In genomic region chr10:7818295-7819125, GRCh38 we compare ENCODE assay signal across 8 cellular contexts. TPM values are rescaled to one million over a fixed set of nuclear protein-coding genes. Genes with fewer than 3 reads are reported as not detected.
A peak's percentile ranks its signal among the peaks of the same experiment; 100 is the strongest.
DNase-seq lines count a peak whose midpoint lies in the region; ATAC-seq and TF ChIP-seq lines count a peak whose summit lies in the region.

Gene TAF3, plus strand, starts transcription at chr10:7818505. Its CDS starts 205 bp downstream, at chr10:7818710.

- intact Hi-C loops in Right ventricle myocardium superior (cut with DNase I): no loop called here
- intact Hi-C loops in ovary (cut with DNase I): loop anchor here in 1 of 4 donors (10.0 kb wide), 1 partner anchor 294 kb away; no protein-coding TSS in a partner anchor
- intact Hi-C loops in thyroid gland (cut with DNase I): no loop called here

- peak within 1 kb of the TSS; percentile 80 for H3K9ac ChIP-seq in SU-DHL-6 (ENCODE audit: low read length)

- peak; percentile 68 for TF ChIP-seq POLR2A in NB4 (IDR thresholded peaks at IDR 0.05; ENCODE audit: extremely low read depth, insufficient read length)
- no peak for TF ChIP-seq POLR2A in ovary (IDR thresholded peaks at IDR 0.05)
- TF ChIP-seq POLR2A in thyroid gland (IDR thresholded peaks at IDR 0.05): peak in 1 of 2 donors; percentile 77

- H3K27ac ChIP-seq in SU-DHL-6 (ENCODE audit: low read depth, low read length) (no peak within 1 kb of the TSS), ovary (peak within 1 kb of the TSS; percentile 39 to 53), thyroid gland (peak within 1 kb of the TSS in 2 of 3 donors; percentile 43 to 51)

- TF ChIP-seq CTCF in GM12875 (IDR thresholded peaks at IDR 0.05; ENCODE audit: borderline replicate concordance, insufficient read depth, low read depth, low read length) (no peak), NB4 (IDR thresholded peaks at IDR 0.05; ENCODE audit: low read depth, low read length) (no peak), SU-DHL-6 (IDR thresholded peaks at IDR 0.05; ENCODE audit: insufficient read depth, low read length, poor library complexity, severe bottlenecking) (no peak), ovary (IDR thresholded peaks at IDR 0.05) (no peak), thyroid gland (IDR thresholded peaks at IDR 0.05) (no peak)

- H3K4me2 ChIP-seq in SU-DHL-6 (ENCODE audit: low read depth, low read length, poor library complexity, severe bottlenecking): peak within 1 kb of the TSS; percentile 93

- H3K27me3 ChIP-seq in SU-DHL-6 (ENCODE audit: low read length) (no peaks in the 10 kb centered on the region), ovary (no peaks in the 10 kb centered on the region), thyroid gland (no peaks in the 10 kb centered on the region)

- H3K4me3 Mint-ChIP-seq in activated naive CD8-positive, alpha-beta T cell treated with anti-CD3 and anti-CD28 coated beads for 36 hours: peak within 1 kb of the TSS; percentile 97

- H3K27me3 Mint-ChIP-seq in activated naive CD8-positive, alpha-beta T cell treated with anti-CD3 and anti-CD28 coated beads for 36 hours: no peaks in the 10 kb centered on the region

- no peaks in the 10 kb centered on the region for H3K9me3 ChIP-seq in SU-DHL-6 (ENCODE audit: insufficient read depth, low read length)
- no peaks in the 10 kb centered on the region for H3K9me3 ChIP-seq in ovary
- no peaks in the 10 kb centered on the region for H3K9me3 ChIP-seq in thyroid gland

- no peaks in the 10 kb centered on the region for H3K9me2 ChIP-seq in SU-DHL-6 (replicated peaks; ENCODE audit: insufficient read depth, low read length)

- H3K36me3 Mint-ChIP-seq in activated naive CD8-positive, alpha-beta T cell treated with anti-CD3 and anti-CD28 coated beads for 36 hours: peaks cover 5% of the 10 kb centered on the region

- peak within 1 kb of the TSS; percentile 85 for H3K27ac Mint-ChIP-seq in activated naive CD8-positive, alpha-beta T cell treated with anti-CD3 and anti-CD28 coated beads for 36 hours

- H3K79me2 ChIP-seq in SU-DHL-6 (ENCODE audit: insufficient read depth, low read length): peaks cover 19% of the 10 kb centered on the region; the same call in 1 of the 2 replicates

- no peaks in the 10 kb centered on the region for H3F3A ChIP-seq in SU-DHL-6 (ENCODE audit: insufficient read depth)

- no peaks in the 10 kb centered on the region for H3K9me3 Mint-ChIP-seq in activated naive CD8-positive, alpha-beta T cell treated with anti-CD3 and anti-CD28 coated beads for 36 hours

- no peak for TF ChIP-seq EP300 in ovary (IDR thresholded peaks at IDR 0.05)

- ATAC-seq in HG02588 (IDR thresholded peaks at IDR 0.05; ENCODE audit: unreplicated experiment): peak; percentile 87
- peak; percentile 96 for ATAC-seq in Right ventricle myocardium superior (ENCODE audit: poor library complexity)

- DNase-seq in NB4 (ENCODE audit: low read depth) (peak; percentile 87), Right ventricle myocardium superior (peak; percentile 95), ovary (peak; percentile 87 to 94 (median 91)), thyroid gland (peak; percentile 92 to 95)
- DNase-seq in activated naive CD8-positive, alpha-beta T cell treated with anti-CD3 and anti-CD28 coated beads for 36 hours: peak; percentile 95

- H2AFZ ChIP-seq in SU-DHL-6 (ENCODE audit: low read depth, low read length, severe bottlenecking): peak within 1 kb of the TSS; percentile 47

- peaks cover 1% of the 10 kb centered on the region for H3K4me1 ChIP-seq in ovary (ENCODE audit: insufficient read depth)
- peaks cover 6 to 12% of the 10 kb centered on the region in 2 donors for H3K4me1 ChIP-seq in thyroid gland

- WGBS in ovary, 3 donors: 0 to 1% (median 1%) methylated on average over 45 to 77 of the region's 77 CpGs
- 0% methylated on average over 39 to 53 of the region's 77 CpGs for WGBS in thyroid gland, 2 donors

- peaks cover 26% of the 10 kb centered on the region for H3K4me1 Mint-ChIP-seq in activated naive CD8-positive, alpha-beta T cell treated with anti-CD3 and anti-CD28 coated beads for 36 hours

- H3K36me3 ChIP-seq in SU-DHL-6 (ENCODE audit: low read length): no peaks in the 10 kb centered on the region
- no peaks in the 10 kb centered on the region for H3K36me3 ChIP-seq in ovary
- H3K36me3 ChIP-seq in thyroid gland: no peaks in the 10 kb centered on the region

- H4K20me1 ChIP-seq in SU-DHL-6 (ENCODE audit: low read depth, low read length): no peaks in the 10 kb centered on the region

- H3K4me3 ChIP-seq in GM12875 (ENCODE audit: low read depth, low read length) (peak within 1 kb of the TSS; percentile 100), NB4 (ENCODE audit: low read depth, low read length) (peak within 1 kb of the TSS; percentile 89), SU-DHL-6 (ENCODE audit: insufficient read depth, low read length, poor library complexity, severe bottlenecking) (peak within 1 kb of the TSS; percentile 90), ovary (peak within 1 kb of the TSS; percentile 65), thyroid gland (replicated peaks in 1 of 3) (peak within 1 kb of the TSS; percentile 94 to 97 (median 94))

RNA-seq across cellular contexts. Expression of gene TAF3, which starts in this region (rescaled TPM):
- 10 to 100 TPM; 16.8 to 17.0 TPM for total RNA-seq in activated naive CD8-positive, alpha-beta T cell treated with anti-CD3 and anti-CD28 coated beads for 36 hours
- total RNA-seq in Right ventricle myocardium superior (10.4 TPM), ovary (10 to 100 TPM in 5 of 7 donors, 1 to 10 TPM in 2; 8.0 to 13.7 (median 11.8) TPM), thyroid gland (10 to 100 TPM in 1 of 4 donors, 1 to 10 TPM in 3; 6.7 to 11.0 (median 8.6) TPM)
- 10 to 100 TPM in 1 of 2 donors, 1 to 10 TPM in 1; 7.1 to 15.9 TPM for polyA plus RNA-seq in ovary
